In the genomic region with DNA sequence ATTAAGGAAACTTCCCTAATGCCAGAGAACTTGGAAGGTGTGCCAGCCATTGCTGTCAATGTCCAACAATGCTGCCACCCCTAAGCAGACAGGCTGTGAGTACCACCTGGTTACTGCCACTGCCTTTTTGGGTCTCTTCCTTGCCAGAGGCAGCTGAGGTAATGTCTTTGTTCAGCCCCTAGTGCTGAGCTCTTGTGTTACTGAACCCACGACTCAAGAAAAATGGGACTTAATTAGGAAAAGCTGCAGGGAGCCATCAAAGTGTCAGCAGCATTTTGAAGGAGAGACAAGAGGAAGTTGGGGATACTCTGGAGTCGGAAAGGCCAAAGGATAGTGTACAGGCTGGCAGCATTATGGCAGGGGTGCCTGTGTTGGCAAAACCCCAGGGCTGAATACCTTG, we compare ENCODE assay signal across 24 cellular contexts.
"Had no signal": no experiment of that assay in that cellular context is flagged by ENCODE, and none has a peak within 500 bp of the region (broad histone marks: within the 10 kb centered on the region; RNA-seq: fewer than 3 reads in every experiment).

No MANE protein-coding gene starts in this region.

- H3K4me1 ChIP-seq: lower lobe of right lung, parathyroid adenoma, suprapubic skin, transverse colon, upper lobe of right lung, vagina had no signal

- H3K79me2 ChIP-seq: parathyroid adenoma had no signal

- H3K4me3 Mint-ChIP-seq: immature natural killer cell; mesothelial cell of epicardium; natural killer cell treated with Interleukin-12 subunit alpha and Interleukin-12 subunit beta and Interleukin-15 and Interleukin-18, amount 100 ng/mL, for 72 hours; neural crest cell; stimulated activated naive CD8-positive, alpha-beta T cell treated with anti-CD3 and anti-CD28 coated beads, Interleukin-15, amount 100 ng/mL, for 72 hours had no signal

- H3K4me3 ChIP-seq: lower lobe of right lung, mucosa of descending colon, smooth muscle cell, suprapubic skin, transverse colon, upper lobe of right lung, vagina had no signal

- H3K27me3 ChIP-seq: suprapubic skin, transverse colon, upper lobe of right lung, vagina had no signal

- H3K27ac Mint-ChIP-seq: immature natural killer cell; mesothelial cell of epicardium; naive B cell; natural killer cell treated with Interleukin-12 subunit alpha and Interleukin-12 subunit beta and Interleukin-15 and Interleukin-18, amount 100 ng/mL, for 72 hours; progenitor cell of endocrine pancreas; stimulated activated naive CD8-positive, alpha-beta T cell treated with anti-CD3 and anti-CD28 coated beads, Interleukin-15, amount 100 ng/mL, for 72 hours had no signal

- H2AFZ ChIP-seq: parathyroid adenoma had no signal

- H3K36me3 ChIP-seq: lower lobe of right lung, suprapubic skin, transverse colon, upper lobe of right lung, vagina had no signal

- H3K9ac ChIP-seq: parathyroid adenoma had no signal

- H3K9me3 ChIP-seq: lower lobe of right lung, mucosa of descending colon, suprapubic skin, transverse colon, upper lobe of right lung, vagina had no signal

- H3K27ac ChIP-seq: dorsolateral prefrontal cortex, lower lobe of right lung, parathyroid adenoma, suprapubic skin, transverse colon, upper lobe of right lung, vagina had no signal

- H3K27me3 Mint-ChIP-seq: naive B cell; progenitor cell of endocrine pancreas; stimulated activated naive CD8-positive, alpha-beta T cell treated with anti-CD3 and anti-CD28 coated beads, Interleukin-15, amount 100 ng/mL, for 72 hours had no signal

- DNase-seq: dorsolateral prefrontal cortex; effector CD4-positive, alpha-beta T cell; immature natural killer cell; islet precursor cell; left ventricle myocardium superior; lower lobe of right lung; mucosa of descending colon; naive B cell; stimulated activated CD4-positive, alpha-beta T cell treated with anti-CD3 and anti-CD28 coated beads, Interleukin-12 subunit alpha, Interleukin-12 subunit beta, amount 100 ng/mL, for 4 hours; stimulated activated CD4-positive, alpha-beta T cell treated with anti-CD3 and anti-CD28 coated beads, Interleukin-1b, Interleukin-23, amount 100 ng/mL, for 48 hours; stimulated activated CD4-positive, alpha-beta T cell treated with anti-CD3 and anti-CD28 coated beads, Interleukin-4, amount 100 ng/mL, for 1 hour; stimulated activated CD8-positive, alpha-beta memory T cell treated with anti-CD3 and anti-CD28 coated beads, Interleukin-4, amount 100 ng/mL, for 48 hours; stimulated activated naive CD4-positive, alpha-beta T cell; stimulated activated naive CD8-positive, alpha-beta T cell treated with anti-CD3 and anti-CD28 coated beads, Interleukin-15, amount 100 ng/mL, for 72 hours; transverse colon; upper lobe of right lung had no signal

- H3K4me1 Mint-ChIP-seq: immature natural killer cell; mesothelial cell of epicardium; stimulated activated naive CD8-positive, alpha-beta T cell treated with anti-CD3 and anti-CD28 coated beads, Interleukin-15, amount 100 ng/mL, for 72 hours had no signal

- H3K36me3 Mint-ChIP-seq: immature natural killer cell, mesothelial cell of epicardium, naive B cell had no signal

- H3K4me2 ChIP-seq: smooth muscle cell had no signal
